19 cellular contexts compared by ENCODE assay signal in the genomic region with DNA sequence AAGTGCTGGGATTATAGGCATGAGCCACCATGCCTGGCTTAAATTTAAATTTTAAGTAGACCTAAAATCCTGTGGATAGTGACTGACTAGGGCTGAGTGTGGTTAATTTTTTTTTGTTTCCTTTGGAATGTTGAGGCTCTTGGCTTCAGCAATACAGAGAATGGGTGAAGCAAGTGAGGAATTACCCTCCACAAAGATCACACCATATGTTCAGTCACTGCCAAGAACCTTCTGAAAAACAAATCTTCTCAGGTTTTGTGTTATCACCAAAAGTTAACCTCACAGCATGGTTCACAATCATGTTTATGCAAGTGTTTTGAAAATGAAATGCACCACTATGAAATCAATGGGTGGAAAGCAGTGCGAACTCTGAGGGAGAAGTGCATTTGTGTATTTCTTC. TPM values are rescaled to one million over a fixed set of nuclear protein-coding genes. Genes with fewer than 3 reads are reported as not detected.
DNase-seq lines count a peak whose midpoint lies in the region; ATAC-seq, FAIRE-seq and TF ChIP-seq lines count a peak whose summit lies in the region.
"Had no signal": no experiment of that assay in that cellular context is flagged by ENCODE, and none has a peak within 500 bp of the region (broad histone marks: within the 10 kb centered on the region; RNA-seq: fewer than 3 reads in every experiment).

No MANE protein-coding gene starts in this region.

- H3K36me3 Mint-ChIP-seq in WTC11 (peaks cover 26% of the 10 kb centered on the region), osteocyte (ENCODE audit: unreplicated experiment) (peaks cover 13% of the 10 kb centered on the region)

- no peaks in the 10 kb centered on the region for H3K27me3 Mint-ChIP-seq in WTC11 (ENCODE audit: low read depth)
- no peaks in the 10 kb centered on the region for H3K27me3 Mint-ChIP-seq in osteocyte (ENCODE audit: unreplicated experiment)
- H3K27me3 Mint-ChIP-seq: CD4-positive, CD25-positive, alpha-beta regulatory T cell had no signal

- TF ChIP-seq CTCF in WTC11 (IDR thresholded peaks at IDR 0.05) (no peak), fibroblast of mammary gland (conservative IDR thresholded peaks at IDR 0.05; ENCODE audit: control insufficient read depth, insufficient read depth, low read depth, low read length) (no peak), osteocyte (IDR thresholded peaks at IDR 0.05) (no peak)

- POLR2A ChIA-PET in WTC11 (lab: Charles Lee) = no interaction called here

- no peak overlapping the region for H3K4me3 ChIP-seq in fibroblast of mammary gland (ENCODE audit: control insufficient read depth, low read depth, low read length)
- H3K4me3 ChIP-seq: cardiac muscle cell, heart right ventricle, right lobe of liver, tibial nerve had no signal

- H3K4me3 Mint-ChIP-seq in WTC11 = no peak overlapping the region
- H3K4me3 Mint-ChIP-seq in osteocyte (ENCODE audit: unreplicated experiment) = no peak overlapping the region
- H3K4me3 Mint-ChIP-seq: activated CD8-positive, alpha-beta T cell treated with anti-CD3 and anti-CD28 coated beads, Interleukin-2, amount 10 ng/mL, durations not matched to agents 7 days and 5 days; CD4-positive, CD25-positive, alpha-beta regulatory T cell had no signal

- peak; percentile 65 for FAIRE-seq in GM19239 (lab: Jason Lieb, UNC)
- FAIRE-seq: endometrium had no signal

- H3K27ac Mint-ChIP-seq in WTC11 (peak overlapping the region; percentile 88), osteocyte (ENCODE audit: unreplicated experiment) (peak overlapping the region; percentile 42)
- H3K27ac Mint-ChIP-seq: activated CD8-positive, alpha-beta T cell treated with anti-CD3 and anti-CD28 coated beads, Interleukin-2, amount 10 ng/mL, durations not matched to agents 7 days and 5 days; activated T-helper 2 cell treated with anti-CD3 and anti-CD28 coated beads, Interferon-gamma antibody, Interleukin-2, Interleukin-4, amounts not matched to agents 10 μg/mL and 5 μg/mL and 100 μg/mL, durations not matched to agents 14 hours and 24 hours and 36 hours had no signal

- CTCF ChIA-PET in WTC11 (lab: Charles Lee) = interaction anchor here (0.7 kb wide), 1 partner anchor 366 kb away, joined by 3 read pairs; no protein-coding TSS in a partner anchor

- DNase-seq in GM19239 (ENCODE audit: insufficient read length, low spot score) (no peak), WTC11 (ENCODE audit: low spot score) (no peak), fibroblast of mammary gland (ENCODE audit: low read depth) (peak; percentile 41), osteocyte (ENCODE audit: extremely low spot score, unreplicated experiment) (no peak), NCI-H524 (lab: John Stamatoyannopoulos, UW) (no peak), DMS153 treated with DMSO at 0.1 percent for 48 hours (lab: John Stamatoyannopoulos, UW; ENCODE audit: unreplicated experiment) (no peak), NCI-H1694 (lab: John Stamatoyannopoulos, UW) (no peak)
- DNase-seq: activated CD8-positive, alpha-beta T cell treated with anti-CD3 and anti-CD28 coated beads, Interleukin-2, amount 10 ng/mL, durations not matched to agents 7 days and 5 days; CD4-positive, CD25-positive, alpha-beta regulatory T cell; heart right ventricle; right lobe of liver; stimulated activated CD4-positive, alpha-beta T cell treated with anti-CD3 and anti-CD28 coated beads, Interleukin-4, amount 100 ng/mL, for 1 hour had no signal

- peaks cover 80% of the 10 kb centered on the region for H3K4me1 Mint-ChIP-seq in WTC11
- H3K4me1 Mint-ChIP-seq in osteocyte (ENCODE audit: unreplicated experiment) = peaks cover 53% of the 10 kb centered on the region

- H3K9me3 Mint-ChIP-seq in WTC11 (peaks cover 11% of the 10 kb centered on the region; the same call in 1 of the 2 replicates), osteocyte (ENCODE audit: unreplicated experiment) (no peaks in the 10 kb centered on the region)
- H3K9me3 Mint-ChIP-seq: activated T-helper 2 cell treated with anti-CD3 and anti-CD28 coated beads, Interferon-gamma antibody, Interleukin-2, Interleukin-4, amounts not matched to agents 10 μg/mL and 5 μg/mL and 100 μg/mL, durations not matched to agents 14 hours and 24 hours and 36 hours had no signal

- ATAC-seq in WTC11 (no peak), HG02623 (IDR thresholded peaks at IDR 0.05; ENCODE audit: unreplicated experiment) (no peak)
- ATAC-seq: activated CD8-positive, alpha-beta T cell treated with anti-CD3 and anti-CD28 coated beads, Interleukin-2, amount 10 ng/mL, durations not matched to agents 7 days and 5 days; heart right ventricle; left lobe of liver had no signal

TF ChIP-seq in WTC11, 78 proteins besides CTCF, POLR2A, EP300 and RAD21:
- no peak for TF ChIP-seq ESRRA (CRISPR knock-in tag; IDR thresholded peaks at IDR 0.05; ENCODE audit: borderline replicate concordance)

RNA-seq across cellular contexts. Expression of a gene that starts 44.3 kb away (rescaled TPM):
- total RNA-seq in WTC11 (2021) (103 to 112 TPM (median 111 TPM) in 3 replicates), osteocyte (152 and 155 TPM in 2 replicates)
- total RNA-seq: G401 had no signal
